ENCODE assay signal across 8 cellular contexts in genomic region chr14:103715052-103716000, GRCh38. TPM values are rescaled to one million over a fixed set of nuclear protein-coding genes. Genes with fewer than 3 reads are reported as not detected.
DNase-seq lines count a peak whose midpoint lies in the region; ATAC-seq and TF ChIP-seq lines count a peak whose summit lies in the region.

TSS of gene XRCC3 (minus strand) at chr14:103715451. CDS start at chr14:103711087, 4,364 bp downstream.
TSS of gene ZFYVE21 (plus strand) at chr14:103715810. CDS start at chr14:103715842, 32 bp downstream.

- H3K36me3 ChIP-seq in ascending aorta: no peaks in the 10 kb centered on the region
- H3K36me3 ChIP-seq in vagina: no peaks in the 10 kb centered on the region

- peak in 1 of 2 donors; percentile 85 for TF ChIP-seq POLR2A in vagina (IDR thresholded peaks at IDR 0.05)

- H3K27me3 ChIP-seq in ascending aorta (no peaks in the 10 kb centered on the region), right cardiac atrium (ENCODE audit: control insufficient read depth, insufficient read depth) (no peaks in the 10 kb centered on the region), vagina (no peaks in the 10 kb centered on the region)

- H3K27ac ChIP-seq in ascending aorta (peak within 1 kb of the TSS; percentile 77 to 90), right cardiac atrium (ENCODE audit: low read length) (peak within 1 kb of the TSS; percentile 69), vagina (peak within 1 kb of the TSS; percentile 85)

- DNase-seq in NCI-H187 treated with DMSO at 0.1 percent for 48 hours (lab: John Stamatoyannopoulos, UW) (peak; percentile 99), ascending aorta (ENCODE audit: low spot score in 2 of 2) (peak; percentile 99 to 100), right cardiac atrium (peak; percentile 100), pulmonary artery endothelial cell (ENCODE audit: low read depth, low spot score) (peak; percentile 97), vagina (ENCODE audit: extremely low spot score in 2 of 2) (peak; percentile 99 to 100)

- under 1% methylated on average over 121 of the region's 121 CpGs for WGBS in right cardiac atrium

- H3K9me3 ChIP-seq in ascending aorta: no peaks in the 10 kb centered on the region
- H3K9me3 ChIP-seq in right cardiac atrium (ENCODE audit: control insufficient read depth, low read length): no peaks in the 10 kb centered on the region
- no peaks in the 10 kb centered on the region for H3K9me3 ChIP-seq in vagina

- ATAC-seq in GM18499 (IDR thresholded peaks at IDR 0.05; ENCODE audit: insufficient read depth, unreplicated experiment) (peak; percentile 91), HG02943 (IDR thresholded peaks at IDR 0.05; ENCODE audit: low read depth, unreplicated experiment) (peak; percentile 94), right cardiac atrium (peak; percentile 95 to 97)

- H3K4me1 ChIP-seq in ascending aorta: peaks cover 30 to 53% of the 10 kb centered on the region in 2 donors
- peaks cover 10% of the 10 kb centered on the region for H3K4me1 ChIP-seq in right cardiac atrium (ENCODE audit: control insufficient read depth, insufficient read depth, low read length)
- H3K4me1 ChIP-seq in vagina: peaks cover 82% of the 10 kb centered on the region

- intact Hi-C loops in T-helper 2 cell treated with Interferon-gamma antibody and Interleukin-4, amounts not matched to agents 100 ng/mL and 5 ng/mL, for 36 hours (cut with micrococcal nuclease): loop anchor here (1.0 to 5.0 kb wide), 5 partner anchors 33 to 1777 kb away; partner anchors contain the start of genes BAG5, COA8, KLC1 and TEDC1
- intact Hi-C loops in ascending aorta (cut with DNase I): loop anchor here (5.0 to 10.0 kb wide), 4 partner anchors 88 to 381 kb away; partner anchors contain the start of genes BAG5, COA8, EIF5 and KLC1
- intact Hi-C loops in right cardiac atrium (cut with DNase I): no loop called here
- intact Hi-C loops in vagina (cut with DNase I): no loop called here

- TF ChIP-seq CTCF in ascending aorta (IDR thresholded peaks at IDR 0.05) (no peak), vagina (IDR thresholded peaks at IDR 0.05) (no peak)

- H3K4me3 ChIP-seq in ascending aorta: peak within 1 kb of the TSS; percentile 94 to 99
- peak within 1 kb of the TSS; percentile 96 for H3K4me3 ChIP-seq in right cardiac atrium (ENCODE audit: low read length)
- H3K4me3 ChIP-seq in vagina: peak within 1 kb of the TSS; percentile 92 to 94

RNA-seq across cellular contexts. Expression of gene XRCC3, which starts in this region (rescaled TPM):
- 43.0 and 47.9 TPM in 2 replicates for total RNA-seq in T-helper 2 cell treated with Interferon-gamma antibody and Interleukin-4, amounts not matched to agents 100 ng/mL and 5 ng/mL, for 36 hours
- 9.0 TPM for total RNA-seq in ascending aorta
- total RNA-seq in right cardiac atrium: 1 to 10 TPM; 2.1 to 5.6 (median 2.4) TPM
- polyA plus RNA-seq in right cardiac atrium: 2.2 TPM
- 17.4 and 36.9 TPM in 2 replicates for total RNA-seq in pulmonary artery endothelial cell
- 6.9 TPM for total RNA-seq in vagina

RNA-seq across cellular contexts. Expression of gene ZFYVE21, which starts in this region (rescaled TPM):
- total RNA-seq in T-helper 2 cell treated with Interferon-gamma antibody and Interleukin-4, amounts not matched to agents 100 ng/mL and 5 ng/mL, for 36 hours: 16.4 and 20.0 TPM in 2 replicates
- 219 TPM for total RNA-seq in ascending aorta
- total RNA-seq in right cardiac atrium: 10 to 100 TPM; 42.0 to 61.0 (median 52.4) TPM
- 66.8 TPM for polyA plus RNA-seq in right cardiac atrium
- 65.8 and 86.9 TPM in 2 replicates for total RNA-seq in pulmonary artery endothelial cell
- 172 TPM for total RNA-seq in vagina

Comparison
In these comparisons a context has a peak if more than half of its experiments do, and no peak if none do; other contexts are left out.
1. Peak in every context shown above with its lines: DNase-seq, ATAC-seq, H3K4me3 ChIP-seq and H3K27ac ChIP-seq.
2. intact Hi-C loops: an anchor here in T-helper 2 cell treated with Interferon-gamma antibody and Interleukin-4, amounts not matched to agents 100 ng/mL and 5 ng/mL, for 36 hours (1.0 to 5.0 kb wide) and ascending aorta (5.0 to 10.0 kb wide); none called in right cardiac atrium and vagina.